ENCODE assay signal across 2 cellular contexts in genomic region chr21:46329796-46330195, GRCh38.
A peak's percentile ranks its signal among the peaks of the same experiment; 100 is the strongest.
TF ChIP-seq lines count a peak whose summit lies in the region.

No MANE protein-coding gene starts in this region.

TF ChIP-seq in IMR-90, 13 proteins besides CTCF, POLR2A, EP300 and RAD21:
- TF ChIP-seq BHLHE40 (IDR thresholded peaks at IDR 0.05; ENCODE audit: low read depth, low read length) (no peak), MAFK (IDR thresholded peaks at IDR 0.05; ENCODE audit: low read depth, low read length) (no peak), MAZ (IDR thresholded peaks at IDR 0.05; ENCODE audit: borderline replicate concordance, low read depth, low read length) (no peak), CHD1 (IDR thresholded peaks at IDR 0.05; ENCODE audit: low read depth, low read length) (no peak), FOS (IDR thresholded peaks at IDR 0.05; ENCODE audit: low read depth, low read length) (no peak), SMC3 (IDR thresholded peaks at IDR 0.05; ENCODE audit: low read depth, low read length) (no peak), NFE2L2 (IDR thresholded peaks at IDR 0.05; ENCODE audit: low read depth, low read length) (no peak)

TF ChIP-seq in K562, 482 proteins besides CTCF, POLR2A, EP300 and RAD21:
- TF ChIP-seq CEBPB (tag; IDR thresholded peaks at IDR 0.05) (peak; percentile 44), ZNF586 (CRISPR knock-in tag; conservative IDR thresholded peaks at IDR 0.05) (no peak)
